ENCODE assay signal across 3 cellular contexts in genomic region chr1:88552226-88552625, GRCh38.
TF ChIP-seq lines count a peak whose summit lies in the region.

No MANE protein-coding gene starts in this region.

TF ChIP-seq in liver, 16 proteins besides CTCF, POLR2A, EP300 and RAD21:
- TF ChIP-seq REST (IDR thresholded peaks at IDR 0.05) (no peak), FOXA2 (IDR thresholded peaks at IDR 0.05) (no peak), EGR1 (IDR thresholded peaks at IDR 0.05; ENCODE audit: low read depth in 2 of 2) (no peak), HNF4A (conservative IDR thresholded peaks at IDR 0.05) (no peak), ATF3 (IDR thresholded peaks at IDR 0.05) (no peak), RXRA (IDR thresholded peaks at IDR 0.05) (no peak), JUND (IDR thresholded peaks at IDR 0.05) (no peak), TAF1 (conservative IDR thresholded peaks at IDR 0.05) (no peak)

TF ChIP-seq in HepG2, 621 proteins besides CTCF, POLR2A, EP300 and RAD21 (continued from another document):
- TF ChIP-seq MAX (IDR thresholded peaks at IDR 0.05) (no peak), TOPORS (CRISPR knock-in tag; IDR thresholded peaks at IDR 0.05) (no peak), ZSCAN31 (CRISPR knock-in tag; IDR thresholded peaks at IDR 0.05; ENCODE audit: low read depth) (no peak), ATF5 (CRISPR knock-in tag; IDR thresholded peaks at IDR 0.05; ENCODE audit: low read depth) (no peak), ARID5B (CRISPR knock-in tag; IDR thresholded peaks at IDR 0.05) (no peak), KDM5A (IDR thresholded peaks at IDR 0.05; ENCODE audit: borderline replicate concordance, low read length) (no peak), CREBL2 (CRISPR knock-in tag; IDR thresholded peaks at IDR 0.05; ENCODE audit: borderline replicate concordance) (no peak), PRMT3 (CRISPR knock-in tag; IDR thresholded peaks at IDR 0.05; ENCODE audit: borderline replicate concordance, low read depth) (no peak), GZF1 (CRISPR knock-in tag; IDR thresholded peaks at IDR 0.05) (no peak)

TF ChIP-seq in K562, 482 proteins besides CTCF, POLR2A, EP300 and RAD21 (continued from another document):
- TF ChIP-seq CUX1 (CRISPR knock-in tag; IDR thresholded peaks at IDR 0.05): no peak
- no peak for TF ChIP-seq MEF2A (IDR thresholded peaks at IDR 0.05; ENCODE audit: control insufficient read depth, low read depth, low read length)
- TF ChIP-seq STAT5B (CRISPR knock-in tag; IDR thresholded peaks at IDR 0.05): no peak
- no peak for TF ChIP-seq SNAPC5 (CRISPR knock-in tag; IDR thresholded peaks at IDR 0.05)
- TF ChIP-seq HCFC1 (IDR thresholded peaks at IDR 0.05; ENCODE audit: low read depth, low read length): no peak
- TF ChIP-seq MECOM (CRISPR knock-in tag; IDR thresholded peaks at IDR 0.05): no peak
- TF ChIP-seq FOXP4 (CRISPR knock-in tag; IDR thresholded peaks at IDR 0.05; ENCODE audit: borderline replicate concordance): no peak
- TF ChIP-seq SRF (CRISPR knock-in tag; IDR thresholded peaks at IDR 0.05): no peak
- TF ChIP-seq SMC3 (conservative IDR thresholded peaks at IDR 0.05; ENCODE audit: insufficient read depth, low read depth, low read length): no peak
- TF ChIP-seq JUND (IDR thresholded peaks at IDR 0.05; ENCODE audit: borderline replicate concordance, low read depth, low read length): no peak
- no peak for TF ChIP-seq JUND (tag; IDR thresholded peaks at IDR 0.05; ENCODE audit: borderline replicate concordance, low read depth, low read length)
- TF ChIP-seq FOXP1 (CRISPR knock-in tag; IDR thresholded peaks at IDR 0.05): no peak
- TF ChIP-seq GTF2B (IDR thresholded peaks at IDR 0.05; ENCODE audit: extremely low read depth, insufficient read length): no peak
- TF ChIP-seq CREB3L1 (IDR thresholded peaks at IDR 0.05; ENCODE audit: borderline replicate concordance, low read depth): no peak
- TF ChIP-seq PHF21A (IDR thresholded peaks at IDR 0.05; ENCODE audit: borderline replicate concordance, low read depth): no peak
- no peak for TF ChIP-seq RAD51 (IDR thresholded peaks at IDR 0.05; ENCODE audit: borderline replicate concordance, low read depth)
- TF ChIP-seq ZNF398 (CRISPR knock-in tag; IDR thresholded peaks at IDR 0.05): no peak
